Comparison of ENCODE assay signal across 8 cellular contexts in genomic region chr13:26184791-26185250, GRCh38. TPM values are rescaled to one million over a fixed set of nuclear protein-coding genes. Genes with fewer than 3 reads are reported as not detected.
DNase-seq lines count a peak whose midpoint lies in the region; ATAC-seq lines count a peak whose summit lies in the region.

No MANE protein-coding gene starts in this region.

- no peak overlapping the region for H3K27ac ChIP-seq in epithelial cell of prostate

- peak; percentile 70 for DNase-seq in activated gamma-delta T cell treated with Interleukin-2 at 50 U/mL for 16 hours
- DNase-seq in activated gamma-delta T cell (lab: John Stamatoyannopoulos, UW), result no peak
- peak; percentile 9 for DNase-seq in HPDE6-E6E7 (ENCODE audit: extremely low spot score)
- peak; percentile 32 for DNase-seq in NOMO-1 treated with dmso at 0.1 percent for 144 hours (lab: John Stamatoyannopoulos, UW; ENCODE audit: unreplicated experiment)
- peak; percentile 41 for DNase-seq in activated CD8-positive, alpha-beta memory T cell treated with anti-CD3 and anti-CD28 coated beads, Interleukin-2, amount 50 U/mL, for 1 hour (ENCODE audit: extremely low read depth)
- peak; percentile 20 for DNase-seq in epithelial cell of prostate (ENCODE audit: low read depth, low spot score)
- DNase-seq in naive thymus-derived CD8-positive, alpha-beta T cell, result peak; percentile 50 to 82 (median 69)
- peak; percentile 49 for DNase-seq in stimulated activated naive CD4-positive, alpha-beta T cell treated with Interleukin-2 at 50 U/mL for 16 hours (lab: John Stamatoyannopoulos, UW)

- POLR2A ChIA-PET in naive thymus-derived CD8-positive, alpha-beta T cell (lab: Charles Lee), result interaction anchor here (0.5 to 4.8 kb wide), 7 partner anchors 37 to 1953 kb away, joined by 3 to 48 read pairs (median 4); partner anchors contain the start of genes PAN3 and RNF6

- ATAC-seq in naive thymus-derived CD8-positive, alpha-beta T cell, result peak; percentile 29 to 38

- H3K27me3 Mint-ChIP-seq in naive thymus-derived CD8-positive, alpha-beta T cell, result peaks cover 0 to 1% (median 0%) of the 10 kb centered on the region in 5 donors

- H3K4me1 Mint-ChIP-seq in naive thymus-derived CD8-positive, alpha-beta T cell, result peaks cover 5 to 39% (median 25%) of the 10 kb centered on the region in 4 donors

- no peaks in the 10 kb centered on the region for H3K36me3 Mint-ChIP-seq in naive thymus-derived CD8-positive, alpha-beta T cell

- peak overlapping the region; percentile 47 to 86 (median 78) for H3K4me3 Mint-ChIP-seq in naive thymus-derived CD8-positive, alpha-beta T cell

- H3K9me3 Mint-ChIP-seq in naive thymus-derived CD8-positive, alpha-beta T cell, result no peaks in the 10 kb centered on the region

- H3K27ac Mint-ChIP-seq in naive thymus-derived CD8-positive, alpha-beta T cell, result peak overlapping the region in 9 of 10 donors; percentile 52 to 94 (median 84)

RNA-seq across cellular contexts. Expression of gene RNF6, which starts 37.3 kb away (rescaled TPM):
- 10 to 100 TPM; 49.4 to 52.3 TPM for total RNA-seq in naive thymus-derived CD8-positive, alpha-beta T cell
- 10 to 100 TPM; 23.8 to 40.1 (median 25.2) TPM for polyA plus RNA-seq in naive thymus-derived CD8-positive, alpha-beta T cell
